6 cellular contexts compared by ENCODE assay signal in the genomic region with DNA sequence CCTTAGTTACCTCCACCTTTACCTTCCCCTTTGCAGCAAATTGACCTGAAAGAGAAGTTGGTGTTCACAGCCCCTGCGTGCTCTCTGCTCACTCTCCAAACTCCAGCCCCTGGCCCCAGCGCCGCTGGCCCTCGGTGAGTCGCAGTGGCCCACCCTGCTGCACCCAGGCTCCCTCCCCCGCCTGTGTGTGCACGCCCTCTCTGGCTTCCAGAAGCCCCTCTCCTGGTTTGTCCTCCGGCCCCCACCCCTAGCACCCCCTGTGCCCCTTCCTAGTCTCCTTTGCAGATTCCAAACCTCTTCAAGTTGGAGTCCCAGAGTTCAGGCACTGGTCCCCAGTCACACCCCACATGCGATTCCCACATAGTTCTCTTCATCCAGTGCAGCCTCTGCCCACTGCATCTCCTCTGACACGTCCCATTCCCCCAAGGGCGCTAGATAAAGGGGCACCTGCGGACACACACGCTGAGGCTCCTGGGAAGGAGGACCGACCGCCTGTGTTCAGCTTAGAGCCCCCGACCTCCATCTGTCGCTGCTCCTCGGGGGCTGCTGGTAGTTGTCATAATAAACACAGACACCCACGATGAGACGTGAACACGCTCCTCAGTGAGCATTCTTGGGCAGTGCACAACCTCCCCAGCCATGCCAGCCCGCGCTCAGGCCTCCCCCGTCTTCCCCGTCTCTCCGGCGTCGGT. TPM values are rescaled to one million over a fixed set of nuclear protein-coding genes. Genes with fewer than 3 reads are reported as not detected.
DNase-seq lines count a peak whose midpoint lies in the region; ATAC-seq and TF ChIP-seq lines count a peak whose summit lies in the region.

No MANE protein-coding gene starts in this region.

- peak overlapping the region; percentile 43 for H3K27ac ChIP-seq in CD8-positive, alpha-beta memory T cell (ENCODE audit: low read depth, low read length)
- H3K27ac ChIP-seq in WERI-Rb-1: peak overlapping the region; percentile 90
- H3K27ac ChIP-seq in right lobe of liver: no peak overlapping the region

- peaks cover 36 to 47% (median 40%) of the 10 kb centered on the region in 3 donors for H3K4me1 Mint-ChIP-seq in CD8-positive, alpha-beta memory T cell

- peaks cover 34% of the 10 kb centered on the region for H3K4me1 ChIP-seq in CD8-positive, alpha-beta memory T cell (ENCODE audit: insufficient read depth, low read length)
- peaks cover 2 to 48% (median 16%) of the 10 kb centered on the region in 4 donors for H3K4me1 ChIP-seq in right lobe of liver

- no peaks in the 10 kb centered on the region for H3K9me3 ChIP-seq in CD8-positive, alpha-beta memory T cell (ENCODE audit: low read length)
- H3K9me3 ChIP-seq in WERI-Rb-1 (ENCODE audit: severe bottlenecking) (no peaks in the 10 kb centered on the region), right lobe of liver (no peaks in the 10 kb centered on the region)

- H3K4me3 Mint-ChIP-seq in CD8-positive, alpha-beta memory T cell: peak overlapping the region; percentile 66 to 91 (median 87)

- H3K27me3 Mint-ChIP-seq in CD8-positive, alpha-beta memory T cell: peaks cover 7 to 8% of the 10 kb centered on the region in 2 donors

- TF ChIP-seq CTCF in WERI-Rb-1 (IDR thresholded peaks at IDR 0.05; ENCODE audit: low read depth, low read length) (no peak), right lobe of liver (IDR thresholded peaks at IDR 0.05) (no peak)

- POLR2A ChIA-PET in CD8-positive, alpha-beta memory T cell (lab: Charles Lee): interaction anchor here (0.9 to 1.9 kb wide), 5 partner anchors 10 to 235 kb away, joined by 3 to 11 read pairs (median 5); a partner anchor contains a TSS

- peak overlapping the region in 7 of 8 donors; percentile 13 to 89 (median 65) for H3K27ac Mint-ChIP-seq in CD8-positive, alpha-beta memory T cell

- intact Hi-C loops in right lobe of liver (cut with DNase I): no loop called here

- no peak for TF ChIP-seq POLR2A in right lobe of liver (IDR thresholded peaks at IDR 0.05)

- no peaks in the 10 kb centered on the region for H3K9me3 Mint-ChIP-seq in CD8-positive, alpha-beta memory T cell

- ATAC-seq in right lobe of liver: no peak

- H3K4me3 ChIP-seq in CD8-positive, alpha-beta memory T cell (ENCODE audit: low read length): peak overlapping the region; percentile 55
- H3K4me3 ChIP-seq in WERI-Rb-1 (ENCODE audit: low read depth, low read length) (peak overlapping the region; percentile 76), right lobe of liver (peak overlapping the region; percentile 71 to 76 (median 74))

- no peak for DNase-seq in CD8-positive, alpha-beta memory T cell
- peak; percentile 47 for DNase-seq in WERI-Rb-1
- no peak for DNase-seq in right lobe of liver
- no peak for DNase-seq in T1000 (lab: John Stamatoyannopoulos, UW)
- no peak for DNase-seq in SKM-1 treated with dmso at 0.1 percent for 144 hours (lab: John Stamatoyannopoulos, UW; ENCODE audit: unreplicated experiment)
- DNase-seq in SK-N-DZ (ENCODE audit: low spot score): no peak

- H3K27me3 ChIP-seq in CD8-positive, alpha-beta memory T cell (ENCODE audit: insufficient read depth, low read length, poor library complexity, severe bottlenecking): no peaks in the 10 kb centered on the region
- H3K27me3 ChIP-seq in WERI-Rb-1 (ENCODE audit: insufficient read depth, low read depth, severe bottlenecking): no peaks in the 10 kb centered on the region
- no peaks in the 10 kb centered on the region for H3K27me3 ChIP-seq in right lobe of liver

- WGBS in right lobe of liver (ENCODE audit: insufficient coverage, low coverage, low lambda C conversion rate, missing lambda C conversion rate): 35% methylated on average over 12 of the region's 28 CpGs

- CTCF ChIA-PET in CD8-positive, alpha-beta memory T cell (lab: Charles Lee): interaction anchor here (1.7 kb wide), 1 partner anchor 9 kb away, joined by 11 read pairs; no protein-coding TSS in a partner anchor

- H3K36me3 Mint-ChIP-seq in CD8-positive, alpha-beta memory T cell: peaks cover 0 to 13% (median 0%) of the 10 kb centered on the region in 3 donors

- H3K36me3 ChIP-seq in CD8-positive, alpha-beta memory T cell (ENCODE audit: insufficient read depth, low read length): no peaks in the 10 kb centered on the region
- H3K36me3 ChIP-seq in WERI-Rb-1 (peaks cover 21% of the 10 kb centered on the region), right lobe of liver (no peaks in the 10 kb centered on the region)

RNA-seq across cellular contexts. Expression of a gene that starts 1.5 kb away (rescaled TPM):
- total RNA-seq in CD8-positive, alpha-beta memory T cell: 10 to 100 TPM; 47.3 to 49.8 TPM
- 17.7 TPM for polyA plus RNA-seq in CD8-positive, alpha-beta memory T cell
- 10 to 100 TPM; 15.4 to 21.9 (median 20.3) TPM for total RNA-seq in right lobe of liver
- 16.2 and 26.4 TPM in 2 replicates for polyA plus RNA-seq in SK-N-DZ (2014; cell fraction: cytosol; rRNA removed)
- polyA plus RNA-seq in SK-N-DZ (2014; cell fraction: nucleus; rRNA removed): 24.4 and 26.5 TPM in 2 replicates

RNA-seq across cellular contexts. Expression of a gene that starts 14.0 kb away (rescaled TPM):
- 10 to 100 TPM; 20.4 to 20.7 TPM for total RNA-seq in CD8-positive, alpha-beta memory T cell
- polyA plus RNA-seq in CD8-positive, alpha-beta memory T cell: 39.7 TPM
- total RNA-seq in right lobe of liver: 10 to 100 TPM; 20.5 to 61.1 (median 39.5) TPM
- polyA plus RNA-seq in SK-N-DZ (2014; cell fraction: cytosol; rRNA removed): 25.4 and 30.7 TPM in 2 replicates
- polyA plus RNA-seq in SK-N-DZ (2014; cell fraction: nucleus; rRNA removed): 37.4 and 45.5 TPM in 2 replicates

RNA-seq across cellular contexts. Expression of a gene that starts 14.2 kb away (rescaled TPM):
- total RNA-seq in CD8-positive, alpha-beta memory T cell: 1 to 10 TPM; 1.2 to 2.4 TPM
- polyA plus RNA-seq in CD8-positive, alpha-beta memory T cell: 1.1 TPM
- total RNA-seq in right lobe of liver: 10 to 100 TPM in 1 of 6 experiments, 1 to 10 TPM in 5; 4.7 to 14.7 (median 7.9) TPM
- 0.52 and 2.6 TPM in 2 replicates for polyA plus RNA-seq in SK-N-DZ (2014; cell fraction: cytosol; rRNA removed)
- polyA plus RNA-seq in SK-N-DZ (2014; cell fraction: nucleus; rRNA removed): 4.3 and 6.4 TPM in 2 replicates

RNA-seq across cellular contexts. Expression of a gene that starts 37.5 kb away (rescaled TPM):
- 1 to 10 TPM; 1.8 to 2.1 TPM for total RNA-seq in CD8-positive, alpha-beta memory T cell
- 0.81 TPM for polyA plus RNA-seq in CD8-positive, alpha-beta memory T cell
- total RNA-seq in right lobe of liver: 1 to 10 TPM in 1 of 6 experiments, under 1 TPM in 4, not detected in 1; 0.12 to 1.1 (median 0.71) TPM
- polyA plus RNA-seq in SK-N-DZ (2014; cell fraction: cytosol; rRNA removed): 0.15 and 0.18 TPM in 2 replicates
- polyA plus RNA-seq in SK-N-DZ (2014; cell fraction: nucleus; rRNA removed): 0.54 and 0.75 TPM in 2 replicates

RNA-seq across cellular contexts. Expression of a gene that starts 39.4 kb away (rescaled TPM):
- 10 to 100 TPM; 86.9 to 91.5 TPM for total RNA-seq in CD8-positive, alpha-beta memory T cell
- 22.5 TPM for polyA plus RNA-seq in CD8-positive, alpha-beta memory T cell
- total RNA-seq in right lobe of liver: 10 to 100 TPM in 5 of 6 experiments, 1 to 10 TPM in 1; 7.6 to 20.9 (median 14.8) TPM
- 53.4 and 62.1 TPM in 2 replicates for polyA plus RNA-seq in SK-N-DZ (2014; cell fraction: cytosol; rRNA removed)
- 109 and 113 TPM in 2 replicates for polyA plus RNA-seq in SK-N-DZ (2014; cell fraction: nucleus; rRNA removed)

Comparison
In these comparisons a context has a peak if more than half of its experiments do, and no peak if none do; other contexts are left out.
1. H3K27ac ChIP-seq: peak in CD8-positive, alpha-beta memory T cell (single experiment) and WERI-Rb-1 (single experiment); none in right lobe of liver (0 of 3).
2. Peak in every context shown above with its lines, with median percentiles within 50 percentile points of each other: H3K4me3 ChIP-seq.